ENCODE assay signal across 1 cellular context in genomic region chr5:139293504-139294371, GRCh38.
TF ChIP-seq lines count a peak whose summit lies in the region.

MATR3 (plus strand) TSS chr5:139293740; CDS start chr5:139307416, 13,676 bp downstream.

TF ChIP-seq in GM12878, 131 proteins besides CTCF, POLR2A, EP300 and RAD21 (continued from another document):
- TF ChIP-seq SRF (IDR thresholded peaks at IDR 0.05; ENCODE audit: low read depth in 2 of 2, low read length in 2 of 2) (no peak), CHD2 (IDR thresholded peaks at IDR 0.05; ENCODE audit: borderline replicate concordance, low read depth, low read length) (peak; percentile 100)
